ENCODE assay signal across 8 cellular contexts in genomic region chr16:83898463-83899271, GRCh38. TPM values are rescaled to one million over a fixed set of nuclear protein-coding genes. Genes with fewer than 3 reads are reported as not detected.
DNase-seq lines count a peak whose midpoint lies in the region; ATAC-seq and TF ChIP-seq lines count a peak whose summit lies in the region.

MLYCD (plus strand) TSS chr16:83899115; CDS start chr16:83899145, 30 bp downstream.

- H3K4me1 ChIP-seq in Peyer's patch = peaks cover 0 to 5% (median 2%) of the 10 kb centered on the region in 4 donors
- peaks cover 9% of the 10 kb centered on the region for H3K4me1 ChIP-seq in fibroblast of lung (ENCODE audit: control insufficient read depth, extremely low read depth, insufficient read depth, low read length)

- TF ChIP-seq CTCF in Peyer's patch (IDR thresholded peaks at IDR 0.05) (no peak), fibroblast of lung (conservative IDR thresholded peaks at IDR 0.05 in 1 of 2, IDR thresholded peaks at IDR 0.05 in 1 of 2; ENCODE audit: low read depth in 1 of 2, low read length in 2 of 2) (no peak)

- peaks cover 0 to 8% (median 0%) of the 10 kb centered on the region in 3 donors for H3K36me3 Mint-ChIP-seq in naive thymus-derived CD8-positive, alpha-beta T cell
- peaks cover 2 to 10% of the 10 kb centered on the region in 2 donors for H3K36me3 Mint-ChIP-seq in stimulated activated naive B cell treated with anti-CD40 and anti-IgM and Interleukin-4, amounts not matched to agents 10 μg/mL and 1 μg/mL and 100 μg/mL, for 72 hours

- no peaks in the 10 kb centered on the region for H3K27me3 ChIP-seq in Peyer's patch
- no peaks in the 10 kb centered on the region for H3K27me3 ChIP-seq in fibroblast of lung (ENCODE audit: control insufficient read depth, insufficient read depth, low read length)

- peaks cover 0 to 2% (median 0%) of the 10 kb centered on the region in 9 donors for H3K9me3 Mint-ChIP-seq in naive thymus-derived CD8-positive, alpha-beta T cell
- H3K9me3 Mint-ChIP-seq in stimulated activated naive B cell treated with anti-CD40 and anti-IgM and Interleukin-4, amounts not matched to agents 10 μg/mL and 1 μg/mL and 100 μg/mL, for 72 hours = no peaks in the 10 kb centered on the region

- H3K27ac Mint-ChIP-seq in naive thymus-derived CD8-positive, alpha-beta T cell = peak within 1 kb of the TSS; percentile 63 to 96 (median 94)
- H3K27ac Mint-ChIP-seq in stimulated activated naive B cell treated with anti-CD40 and anti-IgM and Interleukin-4, amounts not matched to agents 10 μg/mL and 1 μg/mL and 100 μg/mL, for 72 hours = peak within 1 kb of the TSS; percentile 76

- H3K79me2 ChIP-seq in fibroblast of lung (ENCODE audit: control insufficient read depth, insufficient read depth, low read length) = peaks cover 2% of the 10 kb centered on the region

- DNase-seq in Caki2 (ENCODE audit: low read depth) = peak; percentile 73
- DNase-seq in Peyer's patch = peak; percentile 73 to 93 (median 92)
- peak; percentile 42 to 67 for DNase-seq in activated T-helper 1 cell treated with anti-CD3 and anti-CD28 coated beads, Interleukin-2, amount 50 U/mL, for 16 hours (ENCODE audit: low read depth in 1 of 2, low spot score in 1 of 2)
- peak; percentile 66 to 67 for DNase-seq in fibroblast of lung (ENCODE audit: low read depth in 2 of 2)
- DNase-seq in naive thymus-derived CD8-positive, alpha-beta T cell = peak; percentile 52 to 78 (median 68)
- peak; percentile 64 for DNase-seq in stimulated activated naive B cell treated with anti-CD40 and anti-IgM and Interleukin-4, amounts not matched to agents 10 μg/mL and 1 μg/mL and 100 μg/mL, for 72 hours

- H2AFZ ChIP-seq in fibroblast of lung (ENCODE audit: low read length) = peak within 1 kb of the TSS; percentile 77

- H3K36me3 ChIP-seq in Peyer's patch = no peaks in the 10 kb centered on the region
- H3K36me3 ChIP-seq in fibroblast of lung (ENCODE audit: control insufficient read depth, insufficient read depth, low read length) = no peaks in the 10 kb centered on the region

- H3K4me3 ChIP-seq in Peyer's patch (peak within 1 kb of the TSS; percentile 69 to 99 (median 86)), fibroblast of lung (replicated peaks in 1 of 4; ENCODE audit: control extremely low read depth in 1 of 4, insufficient read depth in 1 of 4, low read depth in 3 of 4, low read length in 4 of 4) (peak within 1 kb of the TSS; percentile 57 to 75 (median 72))

- peak within 1 kb of the TSS; percentile 94 for H3K4me2 ChIP-seq in fibroblast of lung (ENCODE audit: extremely low read depth, insufficient read depth, low read length)

- ATAC-seq in GM19455 (IDR thresholded peaks at IDR 0.05; ENCODE audit: unreplicated experiment) = peak; percentile 81
- peak; percentile 90 for ATAC-seq in HG03571 (IDR thresholded peaks at IDR 0.05; ENCODE audit: unreplicated experiment)
- ATAC-seq in naive thymus-derived CD8-positive, alpha-beta T cell = peak; percentile 94 to 96
- peak; percentile 93 to 95 for ATAC-seq in stimulated activated naive B cell treated with anti-CD40 and anti-IgM and Interleukin-4, amounts not matched to agents 10 μg/mL and 1 μg/mL and 100 μg/mL, for 72 hours (replicated peaks)

- in situ Hi-C loops in Caki2 (cut with HindIII; ENCODE audit: low pct_unique_long_range_greater_than_20kb, low sequenced_read_pairs) = no loop called here

- peak; percentile 51 to 80 for TF ChIP-seq POLR2A in Peyer's patch (IDR thresholded peaks at IDR 0.05)

- H3K9ac ChIP-seq in fibroblast of lung (ENCODE audit: insufficient read depth, low read length) = peak within 1 kb of the TSS; percentile 86

- peaks cover 22 to 46% (median 41%) of the 10 kb centered on the region in 4 donors for H3K4me1 Mint-ChIP-seq in naive thymus-derived CD8-positive, alpha-beta T cell
- H3K4me1 Mint-ChIP-seq in stimulated activated naive B cell treated with anti-CD40 and anti-IgM and Interleukin-4, amounts not matched to agents 10 μg/mL and 1 μg/mL and 100 μg/mL, for 72 hours = peaks cover 19 to 38% of the 10 kb centered on the region in 2 donors

- H4K20me1 ChIP-seq in fibroblast of lung (ENCODE audit: control insufficient read depth, extremely low read depth, insufficient read depth, low read length) = no peaks in the 10 kb centered on the region

- H3K4me3 Mint-ChIP-seq in naive thymus-derived CD8-positive, alpha-beta T cell = peak within 1 kb of the TSS; percentile 88 to 99 (median 94)
- H3K4me3 Mint-ChIP-seq in stimulated activated naive B cell treated with anti-CD40 and anti-IgM and Interleukin-4, amounts not matched to agents 10 μg/mL and 1 μg/mL and 100 μg/mL, for 72 hours = peak within 1 kb of the TSS; percentile 92

- POLR2A ChIA-PET in naive thymus-derived CD8-positive, alpha-beta T cell (lab: Charles Lee) = interaction anchor here (1.2 kb wide), 1 partner anchor 91 kb away, joined by 4 read pairs; the partner anchor contains the start of gene HSBP1

- H3K27ac ChIP-seq in Peyer's patch (peak within 1 kb of the TSS; percentile 81 to 99 (median 88)), fibroblast of lung (ENCODE audit: insufficient read depth, low read length) (peak within 1 kb of the TSS; percentile 63)

- H3K9me3 ChIP-seq in Peyer's patch (no peaks in the 10 kb centered on the region), fibroblast of lung (ENCODE audit: control insufficient read depth, insufficient read depth, low read depth, low read length) (no peaks in the 10 kb centered on the region)

- peaks cover 0 to 8% (median 4%) of the 10 kb centered on the region in 5 donors for H3K27me3 Mint-ChIP-seq in naive thymus-derived CD8-positive, alpha-beta T cell
- peaks cover 16 to 18% of the 10 kb centered on the region in 2 donors for H3K27me3 Mint-ChIP-seq in stimulated activated naive B cell treated with anti-CD40 and anti-IgM and Interleukin-4, amounts not matched to agents 10 μg/mL and 1 μg/mL and 100 μg/mL, for 72 hours

RNA-seq across cellular contexts. Expression of gene MLYCD, which starts in this region (rescaled TPM):
- 2.6 and 3.3 TPM in 2 replicates for total RNA-seq in Caki2 (2014; rRNA removed; shearing (Covaris generic); ENCODE audit: low replicate concordance)
- total RNA-seq in Peyer's patch (10 to 100 TPM; 13.5 to 31.4 (median 31.0) TPM), fibroblast of lung (3.3 and 3.8 TPM in 2 replicates)
- 1.0 TPM in 2 replicates for polyA plus RNA-seq in fibroblast of lung
- polyA plus RNA-seq in fibroblast of lung (2012) = 1.4 and 1.7 TPM in 2 replicates
- 2.2 and 3.7 TPM in 2 replicates for polyA minus RNA-seq in fibroblast of lung (ENCODE audit: low replicate concordance)
- 10 to 100 TPM in 1 of 2 experiments, 1 to 10 TPM in 1; 9.5 to 10.1 TPM for total RNA-seq in naive thymus-derived CD8-positive, alpha-beta T cell
- polyA plus RNA-seq in naive thymus-derived CD8-positive, alpha-beta T cell = 1 to 10 TPM in 1 of 3 donors, under 1 TPM in 2; 0.69 to 2.2 (median 0.92) TPM

Comparison
In these comparisons a context has a peak if more than half of its experiments do, and no peak if none do; other contexts are left out.
1. Peak in every context shown above with its lines: DNase-seq, ATAC-seq, H3K4me3 ChIP-seq and H3K27ac ChIP-seq.